8 cellular contexts compared by ENCODE assay signal in genomic region chr9:71765693-71766092, GRCh38. TPM values are rescaled to one million over a fixed set of nuclear protein-coding genes. Genes with fewer than 3 reads are reported as not detected.
DNase-seq lines count a peak whose midpoint lies in the region; ATAC-seq and TF ChIP-seq lines count a peak whose summit lies in the region.

No MANE protein-coding gene starts in this region.

- H3K27ac ChIP-seq in right lobe of liver (peak overlapping the region in 2 of 3 donors; percentile 31 to 94), upper lobe of left lung (peak overlapping the region in 1 of 4 donors; percentile 98), left ventricle myocardium inferior (replicated peaks) (no peak overlapping the region)

- H3K27me3 ChIP-seq in right lobe of liver: no peaks in the 10 kb centered on the region
- no peaks in the 10 kb centered on the region for H3K27me3 ChIP-seq in upper lobe of left lung
- H3K27me3 ChIP-seq in left ventricle myocardium inferior (ENCODE audit: low read depth): no peaks in the 10 kb centered on the region

- peaks cover 71% of the 10 kb centered on the region for H3K4me1 Mint-ChIP-seq in activated naive CD8-positive, alpha-beta T cell treated with anti-CD3 and anti-CD28 coated beads, Interleukin-2, amount 50 U/mL, for 24 hours

- no peaks in the 10 kb centered on the region for H3K36me3 ChIP-seq in right lobe of liver
- H3K36me3 ChIP-seq in upper lobe of left lung: no peaks in the 10 kb centered on the region
- no peaks in the 10 kb centered on the region for H3K36me3 ChIP-seq in left ventricle myocardium inferior

- ATAC-seq in activated naive CD8-positive, alpha-beta T cell treated with anti-CD3 and anti-CD28 coated beads, Interleukin-2, amount 50 U/mL, for 24 hours: no peak
- ATAC-seq in right lobe of liver: no peak
- no peak for ATAC-seq in upper lobe of left lung (ENCODE audit: low FRiP score in 2 of 2)
- ATAC-seq in HG03039 (IDR thresholded peaks at IDR 0.05; ENCODE audit: unreplicated experiment): no peak

- no peaks in the 10 kb centered on the region for H3K27me3 Mint-ChIP-seq in activated naive CD8-positive, alpha-beta T cell treated with anti-CD3 and anti-CD28 coated beads, Interleukin-2, amount 50 U/mL, for 24 hours

- peaks cover 16% of the 10 kb centered on the region for H3K36me3 Mint-ChIP-seq in activated naive CD8-positive, alpha-beta T cell treated with anti-CD3 and anti-CD28 coated beads, Interleukin-2, amount 50 U/mL, for 24 hours (ENCODE audit: low read depth)

- no peak for TF ChIP-seq CTCF in right lobe of liver (IDR thresholded peaks at IDR 0.05)
- TF ChIP-seq CTCF in upper lobe of left lung (IDR thresholded peaks at IDR 0.05): no peak
- no peak for TF ChIP-seq CTCF in left ventricle myocardium inferior (IDR thresholded peaks at IDR 0.05; ENCODE audit: borderline replicate concordance)

- TF ChIP-seq EP300 in upper lobe of left lung (IDR thresholded peaks at IDR 0.05): no peak

- no peak for TF ChIP-seq POLR2A in right lobe of liver (IDR thresholded peaks at IDR 0.05)
- TF ChIP-seq POLR2A in upper lobe of left lung (IDR thresholded peaks at IDR 0.05): no peak

- peak overlapping the region; percentile 95 for H3K4me3 Mint-ChIP-seq in activated naive CD8-positive, alpha-beta T cell treated with anti-CD3 and anti-CD28 coated beads, Interleukin-2, amount 50 U/mL, for 24 hours

- intact Hi-C loops in right lobe of liver (cut with DNase I) (loop anchor here in 1 of 2 donors (10.0 kb wide), 1 partner anchor 151 kb away; no protein-coding TSS in a partner anchor), left ventricle myocardium inferior (cut with micrococcal nuclease) (loop anchor here (10.0 kb wide), 1 partner anchor 161 kb away; no protein-coding TSS in a partner anchor)

- H3K4me1 ChIP-seq in right lobe of liver (peaks cover 0 to 67% (median 24%) of the 10 kb centered on the region in 4 donors), upper lobe of left lung (peaks cover 38 to 81% (median 68%) of the 10 kb centered on the region in 4 donors), left ventricle myocardium inferior (peaks cover 62% of the 10 kb centered on the region)

- WGBS in right lobe of liver (ENCODE audit: insufficient coverage, low coverage, low lambda C conversion rate, missing lambda C conversion rate): 19% methylated on average over 2 of the region's 2 CpGs
- 27 to 35% methylated on average over 2 of the region's 2 CpGs for WGBS in upper lobe of left lung, 2 donors

- no peaks in the 10 kb centered on the region for H3K9me3 Mint-ChIP-seq in activated naive CD8-positive, alpha-beta T cell treated with anti-CD3 and anti-CD28 coated beads, Interleukin-2, amount 50 U/mL, for 24 hours

- H3K9me3 ChIP-seq in right lobe of liver (no peaks in the 10 kb centered on the region), upper lobe of left lung (no peaks in the 10 kb centered on the region), left ventricle myocardium inferior (replicated peaks) (no peaks in the 10 kb centered on the region)

- H3K4me3 ChIP-seq in right lobe of liver (peak overlapping the region in 2 of 3 donors; percentile 69 to 89), upper lobe of left lung (peak overlapping the region; percentile 5 to 97 (median 82)), left ventricle myocardium inferior (no peak overlapping the region)

- DNase-seq in activated T-cell treated with anti-CD3 and anti-CD28 coated beads for 4 hours: peak; percentile 19
- DNase-seq in activated T-cell treated with anti-CD3 and anti-CD28 coated beads, Interleukin-2, amount 50 U/mL, for 1 hour: no peak
- DNase-seq in activated naive CD8-positive, alpha-beta T cell treated with anti-CD3 and anti-CD28 coated beads, Interleukin-2, amount 50 U/mL, for 24 hours: no peak
- no peak for DNase-seq in right lobe of liver
- DNase-seq in upper lobe of left lung: no peak
- DNase-seq in NCI-H2196 (lab: John Stamatoyannopoulos, UW; ENCODE audit: unreplicated experiment): no peak
- no peak for DNase-seq in left ventricle myocardium inferior

- H3K27ac Mint-ChIP-seq in activated naive CD8-positive, alpha-beta T cell treated with anti-CD3 and anti-CD28 coated beads, Interleukin-2, amount 50 U/mL, for 24 hours: peak overlapping the region; percentile 95

RNA-seq across cellular contexts. Expression of gene CEMIP2, which starts 2.6 kb away (rescaled TPM):
- total RNA-seq in right lobe of liver: 10 to 100 TPM; 40.9 to 92.8 (median 56.5) TPM
- 100 to 1,000 TPM; 113 to 277 (median 161) TPM for total RNA-seq in upper lobe of left lung
- total RNA-seq in left ventricle myocardium inferior: 11.7 TPM
